Comparison of ENCODE assay signal across 9 cellular contexts in genomic region chr10:110547139-110547761, GRCh38. TPM values are rescaled to one million over a fixed set of nuclear protein-coding genes. Genes with fewer than 3 reads are reported as not detected.
DNase-seq lines count a peak whose midpoint lies in the region; TF ChIP-seq lines count a peak whose summit lies in the region.
"Had no signal": no experiment of that assay in that cellular context is flagged by ENCODE, and none has a peak within 500 bp of the region (broad histone marks: within the 10 kb centered on the region; RNA-seq: fewer than 3 reads in every experiment).

No MANE protein-coding gene starts in this region.

- CTCF ChIA-PET in HEK293T (lab: Yijun Ruan, JAX), result interaction anchor here (0.6 to 2.4 kb wide), 16 partner anchors 11 to 570 kb away, joined by 3 to 17 read pairs (median 4); no protein-coding TSS in a partner anchor
- CTCF ChIA-PET in MCF 10A (lab: Yijun Ruan, JAX), result interaction anchor here (0.6 to 7.0 kb wide), 47 partner anchors 10 to 1632 kb away, joined by 3 to 85 read pairs (median 4); partner anchors contain the start of genes DUSP5, SMC3 and SMNDC1

- BruUV-seq in MCF 10A (replicated peaks; lab: Mats Ljungman, UMichigan), result no TSS peak

- H3K27me3 Mint-ChIP-seq in MCF 10A (ENCODE audit: insufficient read depth, unreplicated experiment), result no peaks in the 10 kb centered on the region
- peaks cover 22% of the 10 kb centered on the region for H3K27me3 Mint-ChIP-seq in type B pancreatic cell

- H3K27ac Mint-ChIP-seq in MCF 10A (ENCODE audit: low read depth, unreplicated experiment), result no peak overlapping the region
- no peak overlapping the region for H3K27ac Mint-ChIP-seq in type B pancreatic cell
- H3K27ac Mint-ChIP-seq: CD8-positive, alpha-beta memory T cell had no signal

- H3K4me3 Mint-ChIP-seq in MCF 10A (ENCODE audit: unreplicated experiment) (no peak overlapping the region), type B pancreatic cell (no peak overlapping the region)
- H3K4me3 Mint-ChIP-seq: CD8-positive, alpha-beta memory T cell had no signal

- H3K4me1 Mint-ChIP-seq in MCF 10A (ENCODE audit: insufficient read depth, unreplicated experiment) (peaks cover 4% of the 10 kb centered on the region), type B pancreatic cell (ENCODE audit: unreplicated experiment) (peaks cover 4% of the 10 kb centered on the region)

- H3K9me3 Mint-ChIP-seq in MCF 10A (ENCODE audit: unreplicated experiment), result no peaks in the 10 kb centered on the region
- H3K9me3 Mint-ChIP-seq in type B pancreatic cell, result no peaks in the 10 kb centered on the region
- H3K9me3 Mint-ChIP-seq: CD8-positive, alpha-beta memory T cell had no signal

- TF ChIP-seq CTCF in MCF 10A (IDR thresholded peaks at IDR 0.05; ENCODE audit: unreplicated experiment) (peak; percentile 64), type B pancreatic cell (conservative IDR thresholded peaks at IDR 0.05) (peak; percentile 91)

- POLR2A ChIA-PET in HEK293T (lab: Yijun Ruan, JAX), result interaction anchor here (0.6 to 2.3 kb wide), 3 partner anchors 20 to 243 kb away, joined by 3 to 6 read pairs (median 4); partner anchors contain the start of gene SMNDC1
- POLR2A ChIA-PET in MCF 10A (lab: Yijun Ruan, JAX), result interaction anchor here (0.9 to 1.2 kb wide), 5 partner anchors 44 to 233 kb away, joined by 3 to 9 read pairs (median 3); no protein-coding TSS in a partner anchor

- peak; percentile 24 to 70 (median 51) for DNase-seq in NCI-H1417 (lab: John Stamatoyannopoulos, UW)
- DNase-seq in NCI-H1417 treated with DMSO at 0.1 percent for 48 hours (lab: John Stamatoyannopoulos, UW), result no peak
- DNase-seq in HEK293T (ENCODE audit: extremely low spot score), result peak; percentile 76
- DNase-seq in NCI-H748 (lab: John Stamatoyannopoulos, UW; ENCODE audit: unreplicated experiment), result peak; percentile 65
- DNase-seq in MCF 10A (ENCODE audit: unreplicated experiment), result peak; percentile 68
- DNase-seq in kidney tubule cell (ENCODE audit: low spot score), result peak; percentile 73
- DNase-seq in type B pancreatic cell (ENCODE audit: extremely low spot score, unreplicated experiment), result no peak
- no peak for DNase-seq in stimulated activated CD4-positive, alpha-beta T cell treated with anti-CD3 and anti-CD28 coated beads, Interleukin-4, amount 100 ng/mL, for 24 hours

- H3K36me3 Mint-ChIP-seq in MCF 10A (ENCODE audit: insufficient read depth, unreplicated experiment), result no peaks in the 10 kb centered on the region
- no peaks in the 10 kb centered on the region for H3K36me3 Mint-ChIP-seq in type B pancreatic cell
- H3K36me3 Mint-ChIP-seq: CD8-positive, alpha-beta memory T cell had no signal

- intact Hi-C loops in MCF 10A (cut with micrococcal nuclease), result loop anchor here (1.0 kb wide), 4 partner anchors 48 to 241 kb away; no protein-coding TSS in a partner anchor

TF ChIP-seq in HEK293T, 16 proteins besides CTCF, POLR2A, EP300 and RAD21:
- TF ChIP-seq ZNF384 (IDR thresholded peaks at IDR 0.05), result peak; percentile 56; the same call in 1 of the 2 replicates
- no peak for TF ChIP-seq ARNT (IDR thresholded peaks at IDR 0.05)
- no peak for TF ChIP-seq LEF1 (IDR thresholded peaks at IDR 0.05; ENCODE audit: borderline replicate concordance)

RNA-seq across cellular contexts. Expression of gene SMC3, which starts 20.2 kb away (rescaled TPM):
- total RNA-seq in MCF 10A (2022) (43.0 and 43.2 TPM in 2 replicates), type B pancreatic cell (ENCODE audit: low replicate concordance) (39.0 and 60.6 TPM in 2 replicates)

RNA-seq across cellular contexts. Expression of gene DUSP5, which starts 49.5 kb away (rescaled TPM):
- total RNA-seq in MCF 10A (2022) (61.0 and 106 TPM in 2 replicates), type B pancreatic cell (ENCODE audit: low replicate concordance) (16.3 and 61.6 TPM in 2 replicates)

Comparison
In these comparisons a context has a peak if more than half of its experiments do, and no peak if none do; other contexts are left out.
1. DNase-seq: peak in NCI-H1417 (3 of 3), HEK293T (single experiment), NCI-H748 (single experiment), MCF 10A (single experiment) and kidney tubule cell (single experiment); none in NCI-H1417 treated with DMSO at 0.1 percent for 48 hours (single experiment), type B pancreatic cell (single experiment) and stimulated activated CD4-positive, alpha-beta T cell treated with anti-CD3 and anti-CD28 coated beads, Interleukin-4, amount 100 ng/mL, for 24 hours (single experiment).